ENCODE assay signal across 8 cellular contexts in the genomic region with DNA sequence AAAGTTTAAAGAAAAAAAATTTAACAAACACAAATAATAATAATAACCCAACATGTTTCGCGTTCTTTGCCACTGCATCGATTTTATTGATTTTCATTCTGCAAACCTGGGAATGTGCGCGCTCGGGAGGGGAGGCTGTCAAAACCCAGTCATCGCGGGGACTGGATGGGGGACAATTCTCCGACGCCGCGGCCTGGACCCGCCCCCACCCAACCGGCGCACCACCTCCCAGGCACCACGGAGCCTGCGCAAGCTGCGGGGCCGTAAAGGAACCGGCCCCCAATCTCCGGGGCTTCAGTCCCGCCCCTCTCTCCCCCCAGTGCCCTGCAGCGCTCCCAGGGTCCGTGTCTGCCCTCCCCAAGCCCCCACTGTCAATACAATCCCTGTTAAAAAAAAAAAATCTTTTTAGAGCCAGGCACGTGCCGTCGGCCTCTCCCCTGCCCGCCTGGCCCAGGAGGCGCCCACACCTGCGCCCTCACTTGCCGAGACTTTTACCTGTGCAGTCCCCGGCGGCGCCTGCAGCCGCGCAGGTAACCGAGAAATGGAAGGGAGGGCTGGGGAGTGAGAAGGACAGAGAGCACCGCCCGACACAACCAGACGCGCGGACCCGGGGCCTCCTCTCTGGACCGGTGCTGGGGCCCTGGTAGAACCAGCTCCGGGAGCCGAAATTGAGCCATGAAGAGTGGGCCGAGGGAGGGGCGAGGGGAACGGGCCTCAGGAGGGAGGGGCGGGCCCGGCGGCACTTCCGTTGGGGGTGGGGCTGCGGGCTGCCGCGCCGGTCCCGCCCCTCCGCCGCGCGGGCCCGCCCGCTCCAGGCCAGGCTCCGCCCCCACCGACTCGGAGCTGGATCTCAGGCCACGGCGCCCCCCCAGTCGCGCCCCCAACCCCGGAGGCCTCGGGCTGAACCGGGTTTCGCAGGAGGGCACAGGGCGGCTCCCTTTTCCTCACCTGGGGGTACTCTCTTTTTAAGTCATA. TPM values are rescaled to one million over a fixed set of nuclear protein-coding genes. Genes with fewer than 3 reads are reported as not detected.
DNase-seq lines count a peak whose midpoint lies in the region; ATAC-seq and TF ChIP-seq lines count a peak whose summit lies in the region.

No MANE protein-coding gene starts in this region.

- peaks cover 73% of the 10 kb centered on the region for H3K27me3 Mint-ChIP-seq in T-helper 1 cell treated with Interleukin-12 subunit alpha and Interleukin-12 subunit beta and Interleukin-4 antibody, amounts not matched to agents 30 μg/mL and 1 μg/mL, for 36 hours (ENCODE audit: low read depth)

- peak overlapping the region; percentile 23 for H3K27ac Mint-ChIP-seq in T-helper 1 cell treated with Interleukin-12 subunit alpha and Interleukin-12 subunit beta and Interleukin-4 antibody, amounts not matched to agents 30 μg/mL and 1 μg/mL, for 36 hours

- TF ChIP-seq CTCF in RWPE1 (conservative IDR thresholded peaks at IDR 0.05; ENCODE audit: low read depth): no peak
- no peak for TF ChIP-seq CTCF in left lung (IDR thresholded peaks at IDR 0.05)
- TF ChIP-seq CTCF in stomach (IDR thresholded peaks at IDR 0.05): peak in 1 of 7 experiments; percentile 16

- ATAC-seq in HG03432 (IDR thresholded peaks at IDR 0.05; ENCODE audit: unreplicated experiment): peak; percentile 65
- ATAC-seq in left lung: peak; percentile 82
- no peak for ATAC-seq in HG03457 (IDR thresholded peaks at IDR 0.05; ENCODE audit: unreplicated experiment)

- TF ChIP-seq EP300 in stomach (IDR thresholded peaks at IDR 0.05): no peak

- 0 to 1% (median 1%) methylated on average over 41 to 76 of the region's 76 CpGs for WGBS in stomach, 5 donors

- no peak for DNase-seq in T-helper 1 cell
- peak; percentile 87 for DNase-seq in RWPE1 (ENCODE audit: low spot score)
- peak; percentile 20 for DNase-seq in dermis blood vessel endothelial cell
- DNase-seq in left lung: peak; percentile 83 to 93
- peak; percentile 81 for DNase-seq in stomach

- H3K4me3 Mint-ChIP-seq in T-helper 1 cell treated with Interleukin-12 subunit alpha and Interleukin-12 subunit beta and Interleukin-4 antibody, amounts not matched to agents 30 μg/mL and 1 μg/mL, for 36 hours: peak overlapping the region; percentile 65

- no peaks in the 10 kb centered on the region for H3K36me3 ChIP-seq in left lung
- no peaks in the 10 kb centered on the region for H3K36me3 ChIP-seq in stomach

- no peak for TF ChIP-seq POLR2A in stomach (IDR thresholded peaks at IDR 0.05)

- peak overlapping the region; percentile 73 for H3K27ac ChIP-seq in RWPE1
- H3K27ac ChIP-seq in left lung: peak overlapping the region; percentile 86 to 92
- peak overlapping the region; percentile 92 to 99 (median 95) for H3K27ac ChIP-seq in stomach

- H3K4me1 ChIP-seq in left lung (peaks cover 0 to 51% of the 10 kb centered on the region in 2 donors), stomach (peaks cover 17 to 56% (median 55%) of the 10 kb centered on the region in 4 donors)

- H3K9me3 ChIP-seq in left lung: no peaks in the 10 kb centered on the region
- no peaks in the 10 kb centered on the region for H3K9me3 ChIP-seq in stomach

- H3K4me3 ChIP-seq in left lung (peak overlapping the region; percentile 73), stomach (peak overlapping the region; percentile 73 to 84 (median 80))

- H3K9me3 Mint-ChIP-seq in T-helper 1 cell treated with Interleukin-12 subunit alpha and Interleukin-12 subunit beta and Interleukin-4 antibody, amounts not matched to agents 30 μg/mL and 1 μg/mL, for 36 hours: no peaks in the 10 kb centered on the region

- peaks cover 13% of the 10 kb centered on the region for H3K4me1 Mint-ChIP-seq in T-helper 1 cell treated with Interleukin-12 subunit alpha and Interleukin-12 subunit beta and Interleukin-4 antibody, amounts not matched to agents 30 μg/mL and 1 μg/mL, for 36 hours (ENCODE audit: low read depth)

- peaks cover 0 to 67% of the 10 kb centered on the region in 2 donors for H3K27me3 ChIP-seq in left lung
- peaks cover 0 to 48% (median 0%) of the 10 kb centered on the region in 3 donors for H3K27me3 ChIP-seq in stomach

- intact Hi-C loops in left lung (cut with DNase I): loop anchor here in 1 of 2 donors (10.0 kb wide), 1 partner anchor 506 kb away; no protein-coding TSS in a partner anchor
- intact Hi-C loops in stomach (cut with DNase I; ENCODE audit: low total_unique reads): no loop called here

- H3K36me3 Mint-ChIP-seq in T-helper 1 cell treated with Interleukin-12 subunit alpha and Interleukin-12 subunit beta and Interleukin-4 antibody, amounts not matched to agents 30 μg/mL and 1 μg/mL, for 36 hours (ENCODE audit: low read depth): peaks cover 2% of the 10 kb centered on the region

- POLR2A ChIA-PET in RWPE1 (lab: Yijun Ruan, JAX; ENCODE audit: low non-redundant PET): interaction anchor here (0.5 to 1.4 kb wide), 7 partner anchors 8 to 793 kb away, joined by 3 to 8 read pairs (median 4); partner anchors contain the start of gene ZNF503

- CTCF ChIA-PET in RWPE1 (lab: Yijun Ruan, JAX): interaction anchor here (0.6 to 0.9 kb wide), 5 partner anchors 9 to 962 kb away, joined by 3 to 5 read pairs (median 3); partner anchors contain the start of gene LRMDA

RNA-seq across cellular contexts. Expression of gene ZNF503, which starts 7.6 kb away (rescaled TPM):
- 0.68 and 1.2 TPM in 2 replicates for total RNA-seq in dermis blood vessel endothelial cell
- 10 to 100 TPM; 32.7 to 34.2 TPM for total RNA-seq in left lung
- 10 to 100 TPM in 2 of 5 donors, 1 to 10 TPM in 3; 3.5 to 24.1 (median 8.2) TPM for total RNA-seq in stomach
- polyA plus RNA-seq in stomach: 10 to 100 TPM; 10.5 to 16.2 (median 15.1) TPM

RNA-seq across cellular contexts. Expression of gene LRMDA, which starts 22.2 kb away (rescaled TPM):
- 7.6 and 27.4 TPM in 2 replicates for total RNA-seq in dermis blood vessel endothelial cell
- 10 to 100 TPM; 16.3 to 21.0 TPM for total RNA-seq in left lung
- total RNA-seq in stomach: 10 to 100 TPM in 1 of 5 donors, 1 to 10 TPM in 3, not detected in 1; 1.3 to 13.6 (median 6.5) TPM
- 10 to 100 TPM; 16.9 to 30.2 (median 24.7) TPM for polyA plus RNA-seq in stomach

Comparison
In these comparisons a context has a peak if more than half of its experiments do, and no peak if none do; other contexts are left out.
1. DNase-seq: peak in RWPE1 (single experiment), dermis blood vessel endothelial cell (single experiment), left lung (2 of 2) and stomach (single experiment); none in T-helper 1 cell (0 of 5).
2. Peak in every context shown above with its lines, with median percentiles within 50 percentile points of each other: H3K27ac ChIP-seq.